11 cellular contexts compared by ENCODE assay signal in the genomic region with DNA sequence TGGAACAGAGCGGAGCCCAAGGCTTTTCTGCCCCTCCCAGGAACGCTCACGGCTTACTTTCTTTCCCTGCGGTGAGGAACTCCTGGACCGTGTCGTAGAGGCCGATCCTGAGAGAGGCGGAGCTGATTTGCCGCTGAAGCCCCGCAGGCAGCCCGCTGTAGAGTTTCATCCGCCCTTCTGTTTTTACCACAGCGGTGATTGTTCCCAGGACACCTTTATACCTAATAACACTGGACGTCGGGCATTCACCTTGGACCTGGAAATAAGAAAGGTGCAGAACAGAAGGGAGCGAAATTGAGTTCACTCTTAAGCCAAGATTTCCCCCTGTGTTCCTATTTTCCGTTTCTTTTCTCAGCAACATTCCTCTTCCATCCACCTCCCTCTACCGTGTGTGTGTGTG. TPM values are rescaled to one million over a fixed set of nuclear protein-coding genes. Genes with fewer than 3 reads are reported as not detected.
A peak's percentile ranks its signal among the peaks of the same experiment; 100 is the strongest.
DNase-seq lines count a peak whose midpoint lies in the region; ATAC-seq, FAIRE-seq and TF ChIP-seq lines count a peak whose summit lies in the region.
"Had no signal": no experiment of that assay in that cellular context is flagged by ENCODE, and none has a peak within 500 bp of the region (broad histone marks: within the 10 kb centered on the region; RNA-seq: fewer than 3 reads in every experiment).

No MANE protein-coding gene starts in this region.

- peaks cover 13 to 22% of the 10 kb centered on the region in 2 donors for H3K9me3 Mint-ChIP-seq in stimulated activated naive CD8-positive, alpha-beta T cell treated with anti-CD3 and anti-CD28 coated beads, Interleukin-15, amount 100 ng/mL, for 72 hours

- H3K4me3 Mint-ChIP-seq in stimulated activated naive CD8-positive, alpha-beta T cell treated with anti-CD3 and anti-CD28 coated beads, Interleukin-15, amount 100 ng/mL, for 72 hours = peak overlapping the region; percentile 28 to 52

- intact Hi-C loops in lower lobe of right lung (cut with DNase I) = no loop called here
- intact Hi-C loops in aorta (cut with DNase I) = no loop called here

- H3K36me3 ChIP-seq in ectodermal cell (ENCODE audit: control insufficient read depth, insufficient read depth, low read length) = no peaks in the 10 kb centered on the region
- no peaks in the 10 kb centered on the region for H3K36me3 ChIP-seq in lower lobe of right lung
- H3K36me3 ChIP-seq in aorta (ENCODE audit: control insufficient read depth in 1 of 2, insufficient read depth in 2 of 2, low read length in 1 of 2) = no peaks in the 10 kb centered on the region

- H3K27me3 ChIP-seq in ectodermal cell (ENCODE audit: control insufficient read depth, insufficient read depth, low read length, poor library complexity, severe bottlenecking) (peaks cover 70% of the 10 kb centered on the region), lower lobe of right lung (ENCODE audit: low read depth) (peaks cover 38% of the 10 kb centered on the region), aorta (ENCODE audit: control insufficient read depth in 1 of 2, insufficient read depth in 2 of 2, low read length in 1 of 2) (no peaks in the 10 kb centered on the region)

- H3K27ac ChIP-seq in ectodermal cell (ENCODE audit: insufficient read depth, low read depth, low read length, poor library complexity, severe bottlenecking) (no peak overlapping the region), lower lobe of right lung (no peak overlapping the region), aorta (ENCODE audit: low read depth in 1 of 2, low read length in 2 of 2) (no peak overlapping the region)

- H3K4me3 ChIP-seq in ectodermal cell (ENCODE audit: insufficient read depth, low read depth, low read length) = peak overlapping the region; percentile 16
- H3K4me3 ChIP-seq in lower lobe of right lung = no peak overlapping the region
- H3K4me3 ChIP-seq in aorta (ENCODE audit: low read length in 2 of 2) = peak overlapping the region in 1 of 2 donors; percentile 32

- WGBS in ectodermal cell, 2 experiments = 6% methylated on average over 16 to 17 of the region's 18 CpGs
- 4 to 5% methylated on average over 18 of the region's 18 CpGs for WGBS in aorta, 2 donors

- DNase-seq in stimulated activated naive CD8-positive, alpha-beta T cell treated with anti-CD3 and anti-CD28 coated beads, Interleukin-15, amount 100 ng/mL, for 72 hours = no peak
- no peak for DNase-seq in stimulated activated naive CD8-positive, alpha-beta T cell treated with anti-CD3 and anti-CD28 coated beads, Interleukin-15, Interleukin-2, amounts not matched to agents 100 U/mL and 50 U/mL, for 24 hours
- DNase-seq in lower lobe of right lung (no peak), aorta (no peak), NCI-H1092 (lab: John Stamatoyannopoulos, UW) (no peak), NCI-H1092 treated with DMSO at 0.1 percent for 48 hours (lab: John Stamatoyannopoulos, UW) (no peak), GM19239 (ENCODE audit: insufficient read length, low spot score) (no peak)
- DNase-seq: activated effector memory CD4-positive, alpha-beta T cell treated with anti-CD3 and anti-CD28 coated beads, Interleukin-2, amount 50 U/mL, for 16 hours had no signal

- H3K4me1 Mint-ChIP-seq in stimulated activated naive CD8-positive, alpha-beta T cell treated with anti-CD3 and anti-CD28 coated beads, Interleukin-15, amount 100 ng/mL, for 72 hours = peaks cover 22% of the 10 kb centered on the region

- no peak for TF ChIP-seq CTCF in lower lobe of right lung (IDR thresholded peaks at IDR 0.05)

- no peak for FAIRE-seq in GM19239 (lab: Jason Lieb, UNC)

- H3K9me3 ChIP-seq in ectodermal cell (ENCODE audit: control insufficient read depth, low read length) = no peaks in the 10 kb centered on the region
- no peaks in the 10 kb centered on the region for H3K9me3 ChIP-seq in lower lobe of right lung
- peaks cover 4% of the 10 kb centered on the region for H3K9me3 ChIP-seq in aorta (ENCODE audit: control insufficient read depth, low read length)

- H3K4me1 ChIP-seq in ectodermal cell (ENCODE audit: control insufficient read depth, insufficient read depth, low read length) (peaks cover 12% of the 10 kb centered on the region), lower lobe of right lung (peaks cover 21% of the 10 kb centered on the region), aorta (ENCODE audit: control insufficient read depth in 1 of 2, insufficient read depth in 2 of 2, low read length in 2 of 2) (no peaks in the 10 kb centered on the region)

- no peak overlapping the region for H3K27ac Mint-ChIP-seq in stimulated activated naive CD8-positive, alpha-beta T cell treated with anti-CD3 and anti-CD28 coated beads, Interleukin-15, amount 100 ng/mL, for 72 hours

- no peak for ATAC-seq in stimulated activated naive CD8-positive, alpha-beta T cell treated with anti-CD3 and anti-CD28 coated beads, Interleukin-15, amount 100 ng/mL, for 72 hours
- no peak for ATAC-seq in stimulated activated naive CD8-positive, alpha-beta T cell treated with anti-CD3 and anti-CD28 coated beads, Interleukin-15, Interleukin-2, amounts not matched to agents 100 U/mL and 50 U/mL, for 24 hours
- ATAC-seq in lower lobe of right lung (peak; percentile 56 to 67), aorta (ENCODE audit: low FRiP score) (peak; percentile 25)

- H3K27me3 Mint-ChIP-seq in stimulated activated naive CD8-positive, alpha-beta T cell treated with anti-CD3 and anti-CD28 coated beads, Interleukin-15, amount 100 ng/mL, for 72 hours = no peaks in the 10 kb centered on the region

RNA-seq across cellular contexts. Expression of a gene that starts 1.0 kb away (rescaled TPM):
- not detected for polyA plus RNA-seq in ectodermal cell (2013, experiment 1 of 4)
- polyA plus RNA-seq in ectodermal cell (2013, experiment 2 of 4) = not detected
- polyA plus RNA-seq in ectodermal cell (2013, experiment 3 of 4) = not detected
- polyA plus RNA-seq in ectodermal cell (2013, experiment 4 of 4) = 0.16 TPM
- total RNA-seq in lower lobe of right lung (not detected), aorta (not detected)
- polyA plus RNA-seq in aorta = not detected
- total RNA-seq: HT1080, SK-MEL-5 had no signal

RNA-seq across cellular contexts. Expression of a gene that starts 43.8 kb away (rescaled TPM):
- polyA plus RNA-seq in ectodermal cell (2013, experiment 1 of 4) = 50.0 TPM
- 62.5 TPM for polyA plus RNA-seq in ectodermal cell (2013, experiment 2 of 4)
- polyA plus RNA-seq in ectodermal cell (2013, experiment 3 of 4) = 46.1 TPM
- polyA plus RNA-seq in ectodermal cell (2013, experiment 4 of 4) = 55.0 TPM
- 22.8 TPM for total RNA-seq in lower lobe of right lung
- 10 to 100 TPM; 23.0 to 25.7 TPM for total RNA-seq in aorta
- polyA plus RNA-seq in aorta = 10 to 100 TPM in 1 of 2 donors, 1 to 10 TPM in 1; 7.9 to 16.8 TPM

Comparison
In these comparisons a context has a peak if more than half of its experiments do, and no peak if none do; other contexts are left out.
1. ATAC-seq: peak in lower lobe of right lung (2 of 2) and aorta (single experiment); none in stimulated activated naive CD8-positive, alpha-beta T cell treated with anti-CD3 and anti-CD28 coated beads, Interleukin-15, amount 100 ng/mL, for 72 hours (single experiment) and stimulated activated naive CD8-positive, alpha-beta T cell treated with anti-CD3 and anti-CD28 coated beads, Interleukin-15, Interleukin-2, amounts not matched to agents 100 U/mL and 50 U/mL, for 24 hours (single experiment).